ENCODE assay signal across 8 cellular contexts in genomic region chr1:104132386-104132973, GRCh38.
DNase-seq lines count a peak whose midpoint lies in the region; ATAC-seq and FAIRE-seq lines count a peak whose summit lies in the region.

No MANE protein-coding gene starts in this region.

- H3K27me3 Mint-ChIP-seq in activated T-cell treated with anti-CD3 and anti-CD28 coated beads, Interleukin-2, amount 50 U/mL, for 24 hours, result no peaks in the 10 kb centered on the region

- H3K4me1 Mint-ChIP-seq in activated T-cell treated with anti-CD3 and anti-CD28 coated beads, Interleukin-2, amount 50 U/mL, for 24 hours (ENCODE audit: low read depth), result no peaks in the 10 kb centered on the region

- FAIRE-seq in A204.1 (lab: Jason Lieb, UNC), result peak; percentile 79

- H3K27ac Mint-ChIP-seq in activated T-cell treated with anti-CD3 and anti-CD28 coated beads, Interleukin-2, amount 50 U/mL, for 24 hours, result no peak overlapping the region

- H3K9me3 Mint-ChIP-seq in activated T-cell treated with anti-CD3 and anti-CD28 coated beads, Interleukin-2, amount 50 U/mL, for 24 hours, result peaks cover 11% of the 10 kb centered on the region

- DNase-seq in Kasumi-1 (lab: John Stamatoyannopoulos, UW) (peak; percentile 35 to 62), SW480 (ENCODE audit: low spot score) (peak; percentile 8), medulla oblongata (ENCODE audit: extremely low spot score) (peak; percentile 38), NCI-H2227 treated with DMSO at 0.1 percent for 48 hours (lab: John Stamatoyannopoulos, UW) (no peak), NCI-H1930 (lab: John Stamatoyannopoulos, UW) (no peak)
- no peak for DNase-seq in activated T-cell treated with anti-CD3 and anti-CD28 coated beads, Interleukin-2, amount 50 U/mL, for 24 hours

- H3K36me3 Mint-ChIP-seq in activated T-cell treated with anti-CD3 and anti-CD28 coated beads, Interleukin-2, amount 50 U/mL, for 24 hours (ENCODE audit: low read depth), result no peaks in the 10 kb centered on the region

- H3K4me3 Mint-ChIP-seq in activated T-cell treated with anti-CD3 and anti-CD28 coated beads, Interleukin-2, amount 50 U/mL, for 24 hours, result no peak overlapping the region

- ATAC-seq in GM18909 (IDR thresholded peaks at IDR 0.05; ENCODE audit: poor library complexity, unreplicated experiment), result peak; percentile 63

Comparison
In these comparisons a context has a peak if more than half of its experiments do, and no peak if none do; other contexts are left out.
1. DNase-seq: peak in Kasumi-1 (2 of 2), SW480 (single experiment) and medulla oblongata (single experiment); none in NCI-H2227 treated with DMSO at 0.1 percent for 48 hours (single experiment), NCI-H1930 (0 of 2) and activated T-cell treated with anti-CD3 and anti-CD28 coated beads, Interleukin-2, amount 50 U/mL, for 24 hours (single experiment).